ENCODE assay signal across 24 cellular contexts in genomic region chr17:6479626-6480324, GRCh38. TPM values are rescaled to one million over a fixed set of nuclear protein-coding genes. Genes with fewer than 3 reads are reported as not detected.
DNase-seq lines count a peak whose midpoint lies in the region; ATAC-seq and TF ChIP-seq lines count a peak whose summit lies in the region.
"Had no signal": no experiment of that assay in that cellular context is flagged by ENCODE, and none has a peak within 500 bp of the region (broad histone marks: within the 10 kb centered on the region; RNA-seq: fewer than 3 reads in every experiment).

No MANE protein-coding gene starts in this region.

- H3K4me1 ChIP-seq in GM23338 (ENCODE audit: insufficient read depth) (0 out of 2 replicates have a peak, but pooled peaks cover 3% of the 10 kb centered on the region), neuronal stem cell (ENCODE audit: control insufficient read depth in 2 of 2, insufficient read depth in 1 of 2, low read depth in 1 of 2, low read length in 2 of 2) (peaks cover 12 to 21% of the 10 kb centered on the region in 2 donors)
- H3K4me1 ChIP-seq: psoas muscle, testis had no signal

- H3K4me2 ChIP-seq in GM23338 (no peak overlapping the region), neuronal stem cell (ENCODE audit: insufficient read depth, low read length, poor library complexity, severe bottlenecking) (no peak overlapping the region)

- H3K27me3 ChIP-seq in GM23338 (ENCODE audit: insufficient read depth), result no peaks in the 10 kb centered on the region
- peaks cover 0 to 3% (median 0%) of the 10 kb centered on the region in 3 experiments for H3K27me3 ChIP-seq in neuronal stem cell (ENCODE audit: control insufficient read depth in 3 of 3, insufficient read depth in 3 of 3, low read depth in 1 of 3, low read length in 3 of 3)
- no peaks in the 10 kb centered on the region for H3K27me3 ChIP-seq in brain microvascular endothelial cell (replicated peaks)
- H3K27me3 ChIP-seq: testis, vagina had no signal

- H3K4ac ChIP-seq in neuronal stem cell (ENCODE audit: low read length), result no peak overlapping the region

- no peaks in the 10 kb centered on the region for H3F3A ChIP-seq in GM23338 (replicated peaks; ENCODE audit: low read depth)

- H3K79me1 ChIP-seq in neuronal stem cell (ENCODE audit: low read depth, low read length), result no peaks in the 10 kb centered on the region

- no peak overlapping the region for H4K91ac ChIP-seq in neuronal stem cell (ENCODE audit: low read depth, low read length, poor library complexity)

- no peak overlapping the region for H2AK5ac ChIP-seq in neuronal stem cell (ENCODE audit: low read depth, low read length)

- in situ Hi-C loops in brain microvascular endothelial cell (cut with HindIII; ENCODE audit: low pct_ligation_motif_present, low sequenced_read_pairs), result no loop called here

- DNase-seq in GM23338 (ENCODE audit: low spot score) (no peak), NCI-H146 treated with DMSO at 0.1 percent for 48 hours (lab: John Stamatoyannopoulos, UW; ENCODE audit: unreplicated experiment) (peak; percentile 54), cerebellum (ENCODE audit: low spot score) (peak; percentile 38), neuronal stem cell (ENCODE audit: low spot score) (no peak), brain microvascular endothelial cell (no peak), NCI-H510A treated with DMSO at 0.1 percent for 48 hours (lab: John Stamatoyannopoulos, UW) (no peak)
- DNase-seq: activated naive CD4-positive, alpha-beta T cell treated with anti-CD3 and anti-CD28 coated beads for 36 hours; activated T-cell treated with anti-CD3 and anti-CD28 coated beads, Interleukin-2, amount 50 U/mL, for 4 hours; CD8-positive, alpha-beta T cell; central memory CD4-positive, alpha-beta T cell; NCI-H2029; NCI-H446; psoas muscle; stimulated activated CD4-positive, alpha-beta T cell treated with anti-CD3 and anti-CD28 coated beads, Interleukin-2, amount 100 ng/mL, for 24 hours; stimulated activated naive B cell treated with anti-CD40 and anti-IgM and Interleukin-4, amounts not matched to agents 10 μg/mL and 1 μg/mL and 100 μg/mL, for 72 hours; testis had no signal

- H3K27me3 Mint-ChIP-seq in GM23338 (ENCODE audit: insufficient read depth, low read depth, poor library complexity), result peaks cover 16% of the 10 kb centered on the region

- no peak overlapping the region for H3K4me3 Mint-ChIP-seq in GM23338
- H3K4me3 Mint-ChIP-seq: activated naive CD4-positive, alpha-beta T cell treated with anti-CD3 and anti-CD28 coated beads for 36 hours; activated T-cell treated with anti-CD3 and anti-CD28 coated beads, Interleukin-2, amount 50 U/mL, for 4 hours; CD8-positive, alpha-beta T cell; stimulated activated naive B cell treated with anti-CD40 and anti-IgM and Interleukin-4, amounts not matched to agents 10 μg/mL and 1 μg/mL and 100 μg/mL, for 72 hours had no signal

- no peak overlapping the region for H2BK15ac ChIP-seq in neuronal stem cell (ENCODE audit: low read length)

- no peak for ATAC-seq in GM23338
- no peak for ATAC-seq in GM21737 (IDR thresholded peaks at IDR 0.05; ENCODE audit: unreplicated experiment)
- ATAC-seq: activated T-cell treated with anti-CD3 and anti-CD28 coated beads, Interleukin-2, amount 50 U/mL, for 4 hours; CD8-positive, alpha-beta T cell; psoas muscle; stimulated activated naive B cell treated with anti-CD40 and anti-IgM and Interleukin-4, amounts not matched to agents 10 μg/mL and 1 μg/mL and 100 μg/mL, for 72 hours had no signal

- peak overlapping the region; percentile 14 for H2BK5ac ChIP-seq in neuronal stem cell (ENCODE audit: low read length)

- H4K8ac ChIP-seq in neuronal stem cell (ENCODE audit: low read depth, low read length), result no peak overlapping the region

- no peak overlapping the region for H3K14ac ChIP-seq in neuronal stem cell (ENCODE audit: low read length)

- peak overlapping the region; percentile 0 for H3K9ac ChIP-seq in neuronal stem cell (ENCODE audit: low read depth, low read length, poor library complexity)

- peaks cover 18% of the 10 kb centered on the region for H3K4me1 Mint-ChIP-seq in GM23338
- H3K4me1 Mint-ChIP-seq: stimulated activated naive B cell treated with anti-CD40 and anti-IgM and Interleukin-4, amounts not matched to agents 10 μg/mL and 1 μg/mL and 100 μg/mL, for 72 hours had no signal

- no peak overlapping the region for H2BK12ac ChIP-seq in neuronal stem cell (ENCODE audit: low read length)

- H3K9me3 Mint-ChIP-seq in GM23338, result no peaks in the 10 kb centered on the region
- H3K9me3 Mint-ChIP-seq: activated naive CD4-positive, alpha-beta T cell treated with anti-CD3 and anti-CD28 coated beads for 36 hours; activated T-cell treated with anti-CD3 and anti-CD28 coated beads, Interleukin-2, amount 50 U/mL, for 4 hours; CD8-positive, alpha-beta T cell; stimulated activated naive B cell treated with anti-CD40 and anti-IgM and Interleukin-4, amounts not matched to agents 10 μg/mL and 1 μg/mL and 100 μg/mL, for 72 hours had no signal

- TF ChIP-seq CTCF in GM23338 (conservative IDR thresholded peaks at IDR 0.05; ENCODE audit: low read depth in 2 of 2) (no peak), brain microvascular endothelial cell (IDR thresholded peaks at IDR 0.05; ENCODE audit: low read depth, low read length, missing control alignments) (no peak)

- peak overlapping the region; percentile 95 for H3K18ac ChIP-seq in neuronal stem cell (ENCODE audit: low read length)

- H3K23ac ChIP-seq in neuronal stem cell (ENCODE audit: low read depth, low read length, poor library complexity), result no peak overlapping the region

- H3K36me3 ChIP-seq in GM23338 (ENCODE audit: insufficient read depth) (no peaks in the 10 kb centered on the region), neuronal stem cell (replicated peaks in 1 of 2; ENCODE audit: control insufficient read depth in 2 of 2, insufficient read depth in 2 of 2, low read length in 2 of 2) (no peaks in the 10 kb centered on the region), brain microvascular endothelial cell (replicated peaks) (no peaks in the 10 kb centered on the region)
- H3K36me3 ChIP-seq: neutrophil, vagina had no signal

- H3K9me2 ChIP-seq in GM23338 (ENCODE audit: insufficient read depth), result no peaks in the 10 kb centered on the region

- H4K20me1 ChIP-seq in GM23338 (replicated peaks; ENCODE audit: insufficient read depth), result no peaks in the 10 kb centered on the region

- WGBS in neuronal stem cell (ENCODE audit: extremely low coverage in 2 of 2, insufficient read length in 2 of 2, insufficient replicate concordance in 1 of 2), 2 donors, result no CpG with 5 or more reads among the region's 13 CpGs

- peak overlapping the region; percentile 10 for H2BK120ac ChIP-seq in neuronal stem cell (ENCODE audit: low read depth, low read length)

- H3K4me3 ChIP-seq in GM23338 (no peak overlapping the region), neuronal stem cell (ENCODE audit: low read length in 2 of 2) (no peak overlapping the region), brain microvascular endothelial cell (ENCODE audit: low read depth, low read length) (no peak overlapping the region)
- H3K4me3 ChIP-seq: lung, psoas muscle, skin epidermis, testis, vagina had no signal

- no peak overlapping the region for H3K27ac Mint-ChIP-seq in GM23338
- H3K27ac Mint-ChIP-seq: activated naive CD4-positive, alpha-beta T cell treated with anti-CD3 and anti-CD28 coated beads for 36 hours; CD8-positive, alpha-beta T cell; stimulated activated naive B cell treated with anti-CD40 and anti-IgM and Interleukin-4, amounts not matched to agents 10 μg/mL and 1 μg/mL and 100 μg/mL, for 72 hours had no signal

- H2AFZ ChIP-seq in GM23338 (peak overlapping the region; percentile 69), neuronal stem cell (ENCODE audit: low read length) (peak overlapping the region; percentile 5)

- no peaks in the 10 kb centered on the region for H3K36me3 Mint-ChIP-seq in GM23338 (ENCODE audit: low read depth)
- H3K36me3 Mint-ChIP-seq: CD8-positive, alpha-beta T cell; stimulated activated naive B cell treated with anti-CD40 and anti-IgM and Interleukin-4, amounts not matched to agents 10 μg/mL and 1 μg/mL and 100 μg/mL, for 72 hours had no signal

- no peaks in the 10 kb centered on the region for H3K79me2 ChIP-seq in GM23338 (replicated peaks; ENCODE audit: insufficient read depth)

- H3K27ac ChIP-seq in GM23338 (ENCODE audit: low read depth) (no peak overlapping the region), neuronal stem cell (replicated peaks; ENCODE audit: low read length) (peak overlapping the region; percentile 57), brain microvascular endothelial cell (no peak overlapping the region)
- H3K27ac ChIP-seq: neutrophil, psoas muscle, skin epidermis, testis, vagina had no signal

- no peaks in the 10 kb centered on the region for H3K9me3 ChIP-seq in neuronal stem cell (replicated peaks in 1 of 2; ENCODE audit: control insufficient read depth in 2 of 2, insufficient read depth in 1 of 2, low read depth in 1 of 2, low read length in 2 of 2)
- H3K9me3 ChIP-seq: neutrophil, psoas muscle, testis, vagina had no signal

TF ChIP-seq in GM23338, 12 proteins besides CTCF, POLR2A, EP300 and RAD21 (continues in another document):
- TF ChIP-seq ZNF114 (CRISPR knock-in tag; IDR thresholded peaks at IDR 0.05) (no peak), STAT1 (IDR thresholded peaks at IDR 0.05; ENCODE audit: unreplicated experiment) (no peak), NANOG (IDR thresholded peaks at IDR 0.05; ENCODE audit: borderline replicate concordance) (no peak), EZH2phosphoT487 (IDR thresholded peaks at IDR 0.05; ENCODE audit: unreplicated experiment) (no peak), JUNB (IDR thresholded peaks at IDR 0.05; ENCODE audit: unreplicated experiment) (no peak)

RNA-seq across cellular contexts. Expression of gene PIMREG, which starts 35.5 kb away (rescaled TPM):
- total RNA-seq in GM23338 (2014; rRNA removed; shearing (Covaris generic)), result 137 and 144 TPM in 2 replicates
- 81.7 and 87.8 TPM in 2 replicates for polyA plus RNA-seq in GM23338 (2016; fragmentation: Nextera tagmentation; extraction: Ambion mirVana)
- total RNA-seq in cerebellum, result 13.5 TPM
- 103 TPM for polyA plus RNA-seq in neuronal stem cell (2013, experiment 1 of 2)
- 98.6 TPM for polyA plus RNA-seq in neuronal stem cell (2013, experiment 2 of 2)
- total RNA-seq: CD8-positive, alpha-beta T cell had no signal

RNA-seq across cellular contexts. Expression of gene AIPL1, which starts 44.9 kb away (rescaled TPM):
- total RNA-seq in GM23338 (2014; rRNA removed; shearing (Covaris generic)), result 0.17 and 0.43 TPM in 2 replicates
- 0.24 and 0.30 TPM in 2 replicates for polyA plus RNA-seq in GM23338 (2016; fragmentation: Nextera tagmentation; extraction: Ambion mirVana)
- total RNA-seq in cerebellum, result 0.91 TPM
- polyA plus RNA-seq in neuronal stem cell (2013, experiment 1 of 2), result 0.26 TPM
- polyA plus RNA-seq in neuronal stem cell (2013, experiment 2 of 2), result 0.35 TPM
- total RNA-seq: activated CD8-positive, alpha-beta memory T cell treated with anti-CD3 and anti-CD28 coated beads for 36 hours; activated naive CD4-positive, alpha-beta T cell treated with anti-CD3 and anti-CD28 coated beads for 36 hours; activated T-cell treated with anti-CD3 and anti-CD28 coated beads, Interleukin-2, amount 50 U/mL, for 4 hours; CD8-positive, alpha-beta T cell; kidney epithelial cell; lung; psoas muscle; vagina had no signal
- polyA plus RNA-seq: esophagus, lung, psoas muscle had no signal

Comparison
In these comparisons a context has a peak if more than half of its experiments do, and no peak if none do; other contexts are left out.
1. DNase-seq: peak in NCI-H146 treated with DMSO at 0.1 percent for 48 hours (single experiment) and cerebellum (single experiment); none in GM23338 (single experiment), neuronal stem cell (single experiment), brain microvascular endothelial cell (single experiment) and NCI-H510A treated with DMSO at 0.1 percent for 48 hours (single experiment).